ENCODE assay signal across 9 cellular contexts in the genomic region with DNA sequence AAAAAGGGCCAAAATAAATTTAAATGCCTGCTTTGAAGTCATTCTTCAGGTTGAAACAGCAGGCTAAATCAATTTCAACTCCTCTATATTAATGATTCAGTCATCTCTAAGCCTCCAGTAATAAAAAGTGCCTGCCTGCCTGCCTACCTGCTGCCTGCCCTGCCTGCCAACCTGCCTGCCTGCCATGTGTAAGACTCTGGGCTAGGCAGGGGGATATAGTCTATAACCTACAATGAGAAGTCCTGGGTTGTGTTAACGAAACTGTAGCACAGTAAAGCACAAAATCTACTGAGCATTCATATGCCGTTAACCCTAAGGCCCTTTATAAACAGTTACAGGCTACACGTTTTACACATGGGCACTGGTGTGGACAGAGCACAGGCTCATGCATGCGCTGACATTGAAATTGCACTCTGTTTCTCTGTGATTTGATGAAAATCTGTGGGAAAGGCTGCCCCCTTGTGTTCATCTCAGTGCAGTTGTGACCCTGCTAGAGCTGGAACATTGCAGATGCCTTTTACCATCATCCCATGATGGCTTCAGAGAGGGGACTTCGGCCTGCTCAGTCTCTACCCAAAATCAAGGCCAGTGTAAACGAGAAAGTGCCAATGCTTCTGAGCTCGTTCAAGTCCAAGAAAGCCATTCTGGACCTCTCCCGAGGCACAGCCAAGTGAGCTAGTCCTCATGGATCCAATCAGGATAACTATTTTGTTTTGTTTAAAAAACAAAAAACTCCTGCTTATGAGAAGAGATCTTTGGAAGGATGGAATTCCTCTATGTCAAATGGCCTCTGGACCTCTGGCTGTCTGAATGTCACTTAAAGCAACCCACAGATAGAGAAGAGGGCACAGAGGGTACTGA.
DNase-seq lines count a peak whose midpoint lies in the region; ATAC-seq and TF ChIP-seq lines count a peak whose summit lies in the region.
"Had no signal": no experiment of that assay in that cellular context is flagged by ENCODE, and none has a peak within 500 bp of the region (broad histone marks: within the 10 kb centered on the region; RNA-seq: fewer than 3 reads in every experiment).

No MANE protein-coding gene starts in this region.

- peak; percentile 82 for TF ChIP-seq CTCF in Calu3 (IDR thresholded peaks at IDR 0.05; ENCODE audit: unreplicated experiment)
- peak; percentile 81 for TF ChIP-seq CTCF in OCI-LY3 (IDR thresholded peaks at IDR 0.05; ENCODE audit: low read depth, low read length)
- peak; percentile 31 to 78 (median 66) for TF ChIP-seq CTCF in esophagus squamous epithelium (IDR thresholded peaks at IDR 0.05)
- TF ChIP-seq CTCF in natural killer cell (IDR thresholded peaks at IDR 0.05): peak; percentile 62

- intact Hi-C loops in Calu3 (cut with micrococcal nuclease; ENCODE audit: unreplicated experiment): loop anchor here (1.0 to 5.0 kb wide), 3 partner anchors 90 to 788 kb away; no protein-coding TSS in a partner anchor
- intact Hi-C loops in esophagus squamous epithelium (cut with DNase I): no loop called here
- intact Hi-C loops in natural killer cell (cut with micrococcal nuclease): loop anchor here (2.0 to 10.0 kb wide), 3 partner anchors 83 to 786 kb away; no protein-coding TSS in a partner anchor

- H3K36me3 Mint-ChIP-seq in Calu3 (ENCODE audit: insufficient read depth, unreplicated experiment) (no peaks in the 10 kb centered on the region), natural killer cell (no peaks in the 10 kb centered on the region)

- H3K9me3 Mint-ChIP-seq in Calu3 (ENCODE audit: low read depth, unreplicated experiment) (no peaks in the 10 kb centered on the region), natural killer cell (no peaks in the 10 kb centered on the region)

- 21 to 33% methylated on average over 7 to 8 of the region's 8 CpGs for WGBS in esophagus squamous epithelium, 2 donors

- H3K4me2 ChIP-seq in OCI-LY3 (ENCODE audit: low read length): no peak overlapping the region

- no peaks in the 10 kb centered on the region for H3K36me3 ChIP-seq in OCI-LY3 (replicated peaks; ENCODE audit: low read depth, low read length)
- peaks cover 0 to 20% (median 0%) of the 10 kb centered on the region in 3 donors for H3K36me3 ChIP-seq in esophagus squamous epithelium

- no peaks in the 10 kb centered on the region for H3K27me3 Mint-ChIP-seq in Calu3 (ENCODE audit: unreplicated experiment)
- no peaks in the 10 kb centered on the region for H3K27me3 Mint-ChIP-seq in natural killer cell (ENCODE audit: low read depth in 2 of 2)
- H3K27me3 Mint-ChIP-seq: activated naive CD8-positive, alpha-beta T cell had no signal

- no peaks in the 10 kb centered on the region for H3K9me3 ChIP-seq in OCI-LY3 (ENCODE audit: insufficient read depth, low read length)
- no peaks in the 10 kb centered on the region for H3K9me3 ChIP-seq in esophagus squamous epithelium

- H3K4me3 Mint-ChIP-seq in Calu3 (ENCODE audit: low read depth, unreplicated experiment): no peak overlapping the region
- H3K4me3 Mint-ChIP-seq in natural killer cell: no peak overlapping the region
- H3K4me3 Mint-ChIP-seq: activated naive CD8-positive, alpha-beta T cell had no signal

- H4K20me1 ChIP-seq in OCI-LY3 (ENCODE audit: insufficient read depth, low read length): no peaks in the 10 kb centered on the region

- H3K4me1 Mint-ChIP-seq in Calu3 (ENCODE audit: low read depth, unreplicated experiment) (peaks cover 6% of the 10 kb centered on the region), natural killer cell (peaks cover 0 to 7% of the 10 kb centered on the region in 2 donors)

- H2AFZ ChIP-seq in OCI-LY3 (ENCODE audit: low read depth, low read length): no peak overlapping the region

- no peak for TF ChIP-seq POLR2A in esophagus squamous epithelium (IDR thresholded peaks at IDR 0.05)

- H3K27ac Mint-ChIP-seq in Calu3 (ENCODE audit: unreplicated experiment) (no peak overlapping the region), natural killer cell (no peak overlapping the region)
- H3K27ac Mint-ChIP-seq: activated naive CD8-positive, alpha-beta T cell had no signal

- no peak overlapping the region for H3K27ac ChIP-seq in OCI-LY3 (ENCODE audit: low read length)
- H3K27ac ChIP-seq in esophagus squamous epithelium: no peak overlapping the region

- H3K4me1 ChIP-seq in OCI-LY3 (ENCODE audit: low read length) (no peaks in the 10 kb centered on the region), esophagus squamous epithelium (peaks cover 0 to 9% (median 0%) of the 10 kb centered on the region in 3 donors)

- H3K27me3 ChIP-seq in OCI-LY3 (ENCODE audit: low read depth, low read length) (no peaks in the 10 kb centered on the region), esophagus squamous epithelium (no peaks in the 10 kb centered on the region)

- no TSS peak for BruUV-seq in Calu3 (replicated peaks; lab: Mats Ljungman, UMichigan)

- H3K4me3 ChIP-seq in OCI-LY3 (ENCODE audit: low read length): no peak overlapping the region
- no peak overlapping the region for H3K4me3 ChIP-seq in esophagus squamous epithelium

- DNase-seq in Calu3 (peak; percentile 80), HK-2 (ENCODE audit: unreplicated experiment) (peak; percentile 57), activated T-cell treated with anti-CD3 and anti-CD28 coated beads for 24 hours (ENCODE audit: low read depth) (peak; percentile 41), esophagus squamous epithelium (lab: John Stamatoyannopoulos, UW) (peak; percentile 1), natural killer cell (peak; percentile 22), stromal cell of bone marrow (ENCODE audit: low read depth) (peak; percentile 63)

- H3K9ac ChIP-seq in OCI-LY3 (ENCODE audit: low read length): no peak overlapping the region

- H3K79me2 ChIP-seq in OCI-LY3 (ENCODE audit: low read length): no peaks in the 10 kb centered on the region

- ATAC-seq in GM19468 (IDR thresholded peaks at IDR 0.05; ENCODE audit: extremely low read depth, unreplicated experiment) (peak; percentile 69), natural killer cell (peak; percentile 68 to 81 (median 68))

- CTCF ChIA-PET in Calu3 (lab: Charles Lee): interaction anchor here (0.6 to 1.2 kb wide), 2 partner anchors 89 to 349 kb away, joined by 3 to 27 read pairs; no protein-coding TSS in a partner anchor

Comparison
In these comparisons a context has a peak if more than half of its experiments do, and no peak if none do; other contexts are left out.
1. DNase-seq: peak in every context shown above with its lines; median percentile 80 in Calu3; 63 in stromal cell of bone marrow; 57 in HK-2; 41 in activated T-cell treated with anti-CD3 and anti-CD28 coated beads for 24 hours; 22 in natural killer cell; 1 in esophagus squamous epithelium.